Comparison of ENCODE assay signal across 8 cellular contexts in the genomic region with DNA sequence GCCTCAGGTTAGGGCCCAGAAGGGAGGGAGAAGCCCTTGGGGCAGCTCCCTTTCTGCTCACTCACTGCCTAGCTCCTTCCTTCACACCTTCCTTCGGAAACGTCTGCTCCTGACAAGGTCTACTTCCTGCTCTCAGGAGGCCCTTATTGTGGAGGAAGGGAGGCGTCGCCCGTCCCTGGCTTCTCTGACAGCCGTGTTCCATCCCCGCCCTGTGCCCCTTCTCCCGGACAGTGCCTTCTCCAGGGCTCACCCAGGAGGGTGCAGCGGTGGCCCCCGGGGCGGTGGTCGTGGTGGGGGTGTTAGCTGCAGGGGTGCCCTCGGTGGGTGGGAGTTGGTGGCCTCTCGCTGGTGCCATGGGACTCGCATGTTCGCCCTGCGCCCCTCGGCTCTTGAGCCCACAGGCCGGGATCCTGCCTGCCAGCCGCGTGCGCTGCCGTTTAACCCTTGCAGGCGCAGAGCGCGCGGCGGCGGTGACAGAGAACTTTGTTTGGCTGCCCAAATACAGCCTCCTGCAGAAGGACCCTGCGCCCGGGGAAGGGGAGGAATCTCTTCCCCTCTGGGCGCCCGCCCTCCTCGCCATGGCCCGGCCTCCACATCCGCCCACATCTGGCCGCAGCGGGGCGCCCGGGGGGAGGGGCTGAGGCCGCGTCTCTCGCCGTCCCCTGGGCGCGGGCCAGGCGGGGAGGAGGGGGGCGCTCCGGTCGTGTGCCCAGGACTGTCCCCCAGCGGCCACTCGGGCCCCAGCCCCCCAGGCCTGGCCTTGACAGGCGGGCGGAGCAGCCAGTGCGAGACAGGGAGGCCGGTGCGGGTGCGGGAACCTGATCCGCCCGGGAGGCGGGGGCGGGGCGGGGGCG.
A peak's percentile ranks its signal among the peaks of the same experiment; 100 is the strongest.
DNase-seq lines count a peak whose midpoint lies in the region; ATAC-seq and TF ChIP-seq lines count a peak whose summit lies in the region.

No MANE protein-coding gene starts in this region.

- no peaks in the 10 kb centered on the region for H3K9me3 Mint-ChIP-seq in activated CD4-positive, alpha-beta T cell treated with anti-CD3 and anti-CD28 coated beads, Interleukin-2, amount 10 ng/mL, durations not matched to agents 24 days and 14 days

- H3K4me3 ChIP-seq in lower leg skin (ENCODE audit: low read depth, poor library complexity, severe bottlenecking): peak overlapping the region; percentile 60

- H3K36me3 Mint-ChIP-seq in activated CD4-positive, alpha-beta T cell treated with anti-CD3 and anti-CD28 coated beads, Interleukin-2, amount 10 ng/mL, durations not matched to agents 24 days and 14 days (ENCODE audit: low read depth): peaks cover 10% of the 10 kb centered on the region

- 1 to 3% methylated on average over 20 to 46 of the region's 64 CpGs for WGBS in lower leg skin, 2 donors

- H3K27ac Mint-ChIP-seq in activated CD4-positive, alpha-beta T cell treated with anti-CD3 and anti-CD28 coated beads, Interleukin-2, amount 10 ng/mL, durations not matched to agents 24 days and 14 days: peak overlapping the region; percentile 84

- DNase-seq in CMK (ENCODE audit: low read depth) (peak; percentile 80), NCI-H1105 (lab: John Stamatoyannopoulos, UW) (peak; percentile 35), ecto neural progenitor cell (ENCODE audit: low spot score) (peak; percentile 98), lower leg skin (ENCODE audit: low spot score in 2 of 2) (peak; percentile 61 to 97), SKM-1 treated with dmso at 0.1 percent for 144 hours (lab: John Stamatoyannopoulos, UW; ENCODE audit: unreplicated experiment) (no peak)
- DNase-seq in activated CD4-positive, alpha-beta T cell treated with anti-CD3 and anti-CD28 coated beads, Interleukin-2, amount 10 ng/mL, durations not matched to agents 24 days and 14 days: peak; percentile 95
- DNase-seq in stimulated activated CD8-positive, alpha-beta memory T cell treated with anti-CD3 and anti-CD28 coated beads, Interleukin-4, amount 100 ng/mL, for 48 hours: peak; percentile 77

- no peak for TF ChIP-seq POLR2A in lower leg skin (IDR thresholded peaks at IDR 0.05)

- intact Hi-C loops in activated CD4-positive, alpha-beta T cell treated with anti-CD3 and anti-CD28 coated beads, Interleukin-2, amount 10 ng/mL, durations not matched to agents 24 days and 14 days (cut with micrococcal nuclease): loop anchor here (5.0 kb wide), 1 partner anchor 35 kb away; no protein-coding TSS in a partner anchor
- intact Hi-C loops in lower leg skin (cut with DNase I; ENCODE audit: low total_unique reads): no loop called here

- H3K4me3 Mint-ChIP-seq in activated CD4-positive, alpha-beta T cell treated with anti-CD3 and anti-CD28 coated beads, Interleukin-2, amount 10 ng/mL, durations not matched to agents 24 days and 14 days: peak overlapping the region; percentile 81

- TF ChIP-seq CTCF in lower leg skin (IDR thresholded peaks at IDR 0.05): no peak

- peak; percentile 68 for ATAC-seq in GM21723 (IDR thresholded peaks at IDR 0.05; ENCODE audit: unreplicated experiment)

- H3K4me1 Mint-ChIP-seq in activated CD4-positive, alpha-beta T cell treated with anti-CD3 and anti-CD28 coated beads, Interleukin-2, amount 10 ng/mL, durations not matched to agents 24 days and 14 days: peaks cover 57% of the 10 kb centered on the region

- no peaks in the 10 kb centered on the region for H3K27me3 Mint-ChIP-seq in activated CD4-positive, alpha-beta T cell treated with anti-CD3 and anti-CD28 coated beads, Interleukin-2, amount 10 ng/mL, durations not matched to agents 24 days and 14 days
